Comparison of ENCODE assay signal across 22 cellular contexts in the genomic region with DNA sequence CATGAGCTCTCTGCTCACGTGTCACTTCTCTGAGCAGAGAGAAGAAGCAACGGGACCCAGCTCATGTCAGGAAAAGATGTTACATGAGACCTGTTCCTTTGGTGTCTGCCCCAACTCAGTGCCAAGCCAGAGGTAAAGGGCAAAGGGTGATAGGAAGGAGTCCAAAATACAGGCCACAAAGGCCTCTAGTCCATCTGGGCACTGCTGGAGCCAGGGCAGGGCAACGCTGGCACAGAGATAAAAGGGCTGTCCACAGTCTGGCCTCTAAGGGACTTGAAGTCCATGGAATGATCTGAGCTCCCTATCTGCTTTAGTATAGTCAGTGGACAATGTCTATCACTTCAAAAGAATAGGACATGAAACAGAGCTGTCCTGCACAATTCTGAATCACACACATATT.
"Had no signal": no experiment of that assay in that cellular context is flagged by ENCODE, and none has a peak within 500 bp of the region (broad histone marks: within the 10 kb centered on the region; RNA-seq: fewer than 3 reads in every experiment).

No MANE protein-coding gene starts in this region.

- H3K4me3 ChIP-seq: adrenal gland, dorsolateral prefrontal cortex had no signal

- H3K9me3 Mint-ChIP-seq: natural killer cell; stimulated activated naive CD8-positive, alpha-beta T cell treated with anti-CD3 and anti-CD28 coated beads, Interleukin-15, Interleukin-2, amounts not matched to agents 100 ng/mL and 50 ng/mL, for 24 hours had no signal

- DNase-seq: activated CD4-positive, alpha-beta memory T cell treated with anti-CD3 and anti-CD28 coated beads for 36 hours; activated gamma-delta T cell treated with Interleukin-2 at 50 U/mL for 16 hours; activated T-cell treated with anti-CD3 and anti-CD28 coated beads for 4 hours; caudate nucleus; dorsolateral prefrontal cortex; foreskin keratinocyte; mesendoderm; natural killer cell; posterior cingulate gyrus; retina; small intestine; stimulated activated CD4-positive, alpha-beta T cell treated with anti-CD3 and anti-CD28 coated beads, Interleukin-15, amount 100 ng/mL, for 24 hours; stimulated activated CD4-positive, alpha-beta T cell treated with anti-CD3 and anti-CD28 coated beads, Interleukin-2, amount 100 ng/mL, for 48 hours; SW 1271; T-helper 2 cell; trophoblast cell; WERI-Rb-1 had no signal

- H3K27ac Mint-ChIP-seq: activated CD4-positive, alpha-beta memory T cell treated with anti-CD3 and anti-CD28 coated beads for 36 hours; activated T-helper 1 cell treated with anti-CD3 and anti-CD28 coated beads, Interleukin-12 subunit alpha, Interleukin-12 subunit beta, Interleukin-2, Interleukin-4 antibody, amounts not matched to agents 30 ng/mL and 10 ng/mL and 1 ng/mL, durations not matched to agents 14 hours and 24 hours and 36 hours; natural killer cell; stimulated activated naive CD8-positive, alpha-beta T cell treated with anti-CD3 and anti-CD28 coated beads, Interleukin-15, Interleukin-2, amounts not matched to agents 100 ng/mL and 50 ng/mL, for 24 hours had no signal

- H3K4me3 Mint-ChIP-seq: activated CD4-positive, alpha-beta memory T cell treated with anti-CD3 and anti-CD28 coated beads for 36 hours; activated T-helper 1 cell treated with anti-CD3 and anti-CD28 coated beads, Interleukin-12 subunit alpha, Interleukin-12 subunit beta, Interleukin-2, Interleukin-4 antibody, amounts not matched to agents 30 ng/mL and 10 ng/mL and 1 ng/mL, durations not matched to agents 14 hours and 24 hours and 36 hours; natural killer cell; stimulated activated naive CD8-positive, alpha-beta T cell treated with anti-CD3 and anti-CD28 coated beads, Interleukin-15, Interleukin-2, amounts not matched to agents 100 ng/mL and 50 ng/mL, for 24 hours had no signal

- H3K36me3 ChIP-seq: adrenal gland, neutrophil, WERI-Rb-1 had no signal

- H3K27me3 ChIP-seq: adrenal gland, dorsolateral prefrontal cortex, foreskin keratinocyte, neutrophil had no signal

- H3K27ac ChIP-seq: neutrophil, WERI-Rb-1 had no signal

- ATAC-seq: activated naive CD4-positive, alpha-beta T cell treated with anti-CD3 and anti-CD28 coated beads, Interleukin-2, amount 50 U/mL, for 72 hours; foreskin keratinocyte; natural killer cell had no signal

- H3K36me3 Mint-ChIP-seq: activated CD4-positive, alpha-beta memory T cell treated with anti-CD3 and anti-CD28 coated beads for 36 hours; natural killer cell had no signal

- H3K9me3 ChIP-seq: adrenal gland, neutrophil had no signal
